ENCODE assay signal across 18 cellular contexts in genomic region chr16:81686391-81687182, GRCh38.
A peak's percentile ranks its signal among the peaks of the same experiment; 100 is the strongest.
DNase-seq lines count a peak whose midpoint lies in the region; ATAC-seq lines count a peak whose summit lies in the region.
"Had no signal": no experiment of that assay in that cellular context is flagged by ENCODE, and none has a peak within 500 bp of the region (broad histone marks: within the 10 kb centered on the region; RNA-seq: fewer than 3 reads in every experiment).

No MANE protein-coding gene starts in this region.

- H3K18ac ChIP-seq in mesendoderm (ENCODE audit: low read length), result no peak overlapping the region

- H3K4me1 ChIP-seq in mesendoderm (ENCODE audit: control insufficient read depth, low read depth, low read length), result no peaks in the 10 kb centered on the region
- H3K4me1 ChIP-seq: prostate gland, uterus had no signal

- no peak overlapping the region for H3K4ac ChIP-seq in mesendoderm (ENCODE audit: low read depth, low read length)

- no peak overlapping the region for H3K56ac ChIP-seq in mesendoderm (ENCODE audit: low read length)

- H3K4me2 ChIP-seq in mesendoderm (ENCODE audit: low read length), result no peak overlapping the region

- H3K79me1 ChIP-seq in mesendoderm (ENCODE audit: low read length), result peaks cover 5% of the 10 kb centered on the region

- H4K5ac ChIP-seq in mesendoderm (ENCODE audit: low read length), result no peak overlapping the region

- no peak overlapping the region for H2BK120ac ChIP-seq in mesendoderm (ENCODE audit: low read depth, low read length)

- no peak overlapping the region for H3K9ac ChIP-seq in mesendoderm (ENCODE audit: low read length)

- ATAC-seq in left ventricle myocardium superior (no peak), HG02798 (IDR thresholded peaks at IDR 0.05; ENCODE audit: poor library complexity, unreplicated experiment) (no peak), GM21723 (IDR thresholded peaks at IDR 0.05; ENCODE audit: unreplicated experiment) (no peak)
- ATAC-seq: activated naive CD8-positive, alpha-beta T cell treated with anti-CD3 and anti-CD28 coated beads, Interleukin-2, amount 50 U/mL, for 24 hours; activated T-helper 17 cell treated with anti-CD3 and anti-CD28 coated beads, Interleukin-2, amount 50 U/mL, for 72 hours; stimulated activated naive CD8-positive, alpha-beta T cell treated with anti-CD3 and anti-CD28 coated beads, Interleukin-15, Interleukin-2, amounts not matched to agents 100 U/mL and 50 U/mL, for 24 hours had no signal

- H3K79me2 ChIP-seq in mesendoderm (ENCODE audit: control insufficient read depth, insufficient read depth, low read length), result no peaks in the 10 kb centered on the region

- H3K23ac ChIP-seq in mesendoderm (ENCODE audit: low read length), result no peak overlapping the region

- H3K27ac ChIP-seq in skin epidermis (peak overlapping the region in 12 of 21 experiments; percentile 1 to 75 (median 32)), mesendoderm (ENCODE audit: low read depth, low read length) (no peak overlapping the region)
- H3K27ac ChIP-seq: prostate gland had no signal

- H3K27me3 ChIP-seq in mesendoderm (ENCODE audit: insufficient read depth, low read length, poor library complexity), result no peaks in the 10 kb centered on the region
- H3K27me3 ChIP-seq: uterus had no signal

- DNase-seq in NCI-H226 (peak; percentile 88), amniotic epithelial cell (ENCODE audit: low read depth) (peak; percentile 87), left ventricle myocardium superior (peak; percentile 19), mesendoderm (no peak), ecto neural progenitor cell (ENCODE audit: low spot score) (no peak)
- DNase-seq: activated B cell treated with CpG ODN at 0.5 μM for 24 hours; activated naive CD8-positive, alpha-beta T cell treated with anti-CD3 and anti-CD28 coated beads, Interleukin-2, amount 50 U/mL, for 24 hours; effector CD8-positive, alpha-beta T cell; NCI-H1436 treated with DMSO at 0.1 percent for 48 hours; nephron progenitor cell; NK-92 treated with Interleukin-12 subunit alpha and Interleukin-12 subunit beta, amount 100 ng/mL, for 24 hours; stimulated activated naive CD8-positive, alpha-beta T cell treated with anti-CD3 and anti-CD28 coated beads, Interleukin-15, Interleukin-2, amounts not matched to agents 100 U/mL and 50 U/mL, for 24 hours; uterus had no signal

- H3K36me3 ChIP-seq in mesendoderm (ENCODE audit: control insufficient read depth, insufficient read depth, low read length), result no peaks in the 10 kb centered on the region
- H3K36me3 ChIP-seq: prostate gland, uterus had no signal

- intact Hi-C loops in left ventricle myocardium superior (cut with micrococcal nuclease), result no loop called here

- no peak overlapping the region for H2BK5ac ChIP-seq in mesendoderm (ENCODE audit: low read length)

- H4K8ac ChIP-seq in mesendoderm (ENCODE audit: low read depth, low read length), result no peak overlapping the region

- no CpG with 5 or more reads among the region's 26 CpGs for WGBS in mesendoderm (ENCODE audit: extremely low coverage, insufficient coverage, low lambda C conversion rate)

- no peak overlapping the region for H2BK15ac ChIP-seq in mesendoderm (replicated peaks; ENCODE audit: low read depth)

- H3K4me3 ChIP-seq in skin epidermis (no peak overlapping the region), mesendoderm (ENCODE audit: low read length) (no peak overlapping the region)
- H3K4me3 ChIP-seq: prostate gland, uterus had no signal

- H2AK5ac ChIP-seq in mesendoderm (ENCODE audit: low read length), result no peak overlapping the region

Comparison
In these comparisons a context has a peak if more than half of its experiments do, and no peak if none do; other contexts are left out.
1. DNase-seq: peak in NCI-H226 (single experiment), amniotic epithelial cell (single experiment) and left ventricle myocardium superior (single experiment); none in mesendoderm (single experiment) and ecto neural progenitor cell (single experiment).